Comparison of ENCODE assay signal across 16 cellular contexts in the genomic region with DNA sequence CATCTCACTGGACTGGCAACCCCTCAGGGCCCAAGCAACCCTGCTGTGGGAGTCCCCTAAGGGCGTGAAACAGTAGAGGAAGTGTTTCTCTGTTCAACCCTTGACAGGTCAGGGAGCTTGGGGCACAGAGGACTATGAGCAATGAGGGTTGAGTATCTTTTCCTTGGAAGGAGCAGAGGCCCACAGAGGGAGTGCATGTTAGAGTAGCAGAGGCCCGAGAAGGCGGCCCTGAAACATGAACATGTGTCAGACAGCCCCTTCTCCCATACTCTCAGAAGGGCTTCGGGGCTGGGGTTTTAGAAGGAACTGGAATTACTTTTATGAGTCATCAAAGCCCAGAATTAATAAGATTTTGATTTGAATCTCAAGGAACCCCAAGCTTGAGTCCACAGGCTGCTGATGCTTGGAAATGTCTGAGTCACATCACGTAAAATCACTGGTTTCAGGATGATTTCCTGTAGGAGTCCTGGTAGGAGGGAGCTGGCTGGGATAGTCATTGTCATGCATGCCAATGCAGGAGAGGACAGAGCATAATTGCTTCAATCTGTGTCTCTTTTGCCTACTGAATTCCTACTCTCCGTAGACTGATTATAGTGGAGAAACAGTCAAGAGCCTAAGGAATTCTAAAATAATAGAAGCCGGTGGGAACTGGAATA. TPM values are rescaled to one million over a fixed set of nuclear protein-coding genes. Genes with fewer than 3 reads are reported as not detected.
A peak's percentile ranks its signal among the peaks of the same experiment; 100 is the strongest.
DNase-seq lines count a peak whose midpoint lies in the region; ATAC-seq, FAIRE-seq and TF ChIP-seq lines count a peak whose summit lies in the region.
"Had no signal": no experiment of that assay in that cellular context is flagged by ENCODE, and none has a peak within 500 bp of the region (broad histone marks: within the 10 kb centered on the region; RNA-seq: fewer than 3 reads in every experiment).

No MANE protein-coding gene starts in this region.

- DNase-seq in Daoy (ENCODE audit: low read depth) (peak; percentile 68), osteocyte (ENCODE audit: extremely low spot score, unreplicated experiment) (no peak), GM19239 (ENCODE audit: insufficient read length, low spot score) (no peak), Calu3 (no peak)
- DNase-seq: activated naive CD8-positive, alpha-beta T cell treated with anti-CD3 and anti-CD28 coated beads, Interleukin-2, amount 50 U/mL, for 24 hours; CD8-positive, alpha-beta T cell; glutamatergic neuron; lower lobe of right lung; NCI-H1092 treated with DMSO at 0.1 percent for 48 hours; NCI-H69; SHP77 had no signal

- H3K9ac ChIP-seq in OCI-LY3 (ENCODE audit: low read length) = peak overlapping the region; percentile 23; the same call in 1 of the 2 replicates

- CTCF ChIA-PET in Calu3 (lab: Charles Lee) = no interaction called here

- no peak for FAIRE-seq in GM19239 (lab: Jason Lieb, UNC)

- no peaks in the 10 kb centered on the region for H4K20me1 ChIP-seq in OCI-LY3 (ENCODE audit: insufficient read depth, low read length)

- H3K27me3 ChIP-seq in OCI-LY3 (ENCODE audit: low read depth, low read length) = peaks cover 9% of the 10 kb centered on the region

- intact Hi-C loops in Calu3 (cut with micrococcal nuclease; ENCODE audit: unreplicated experiment) = no loop called here

- H3K36me3 Mint-ChIP-seq in osteocyte (ENCODE audit: unreplicated experiment) (no peaks in the 10 kb centered on the region), Calu3 (ENCODE audit: insufficient read depth, unreplicated experiment) (no peaks in the 10 kb centered on the region)
- H3K36me3 Mint-ChIP-seq: CD8-positive, alpha-beta T cell had no signal

- peak overlapping the region; percentile 74 for H3K4me2 ChIP-seq in OCI-LY3 (ENCODE audit: low read length)

- H3K4me1 Mint-ChIP-seq in osteocyte (ENCODE audit: unreplicated experiment) (peaks cover 25% of the 10 kb centered on the region), Calu3 (ENCODE audit: low read depth, unreplicated experiment) (no peaks in the 10 kb centered on the region)

- BruUV-seq in Calu3 (replicated peaks; lab: Mats Ljungman, UMichigan) = no TSS peak

- H3K79me2 ChIP-seq in OCI-LY3 (ENCODE audit: low read length) = no peaks in the 10 kb centered on the region

- peak overlapping the region; percentile 40 for H3K4me3 ChIP-seq in OCI-LY3 (ENCODE audit: low read length)
- H3K4me3 ChIP-seq: dorsolateral prefrontal cortex, lower lobe of right lung had no signal

- no peaks in the 10 kb centered on the region for H3K9me3 ChIP-seq in OCI-LY3 (ENCODE audit: insufficient read depth, low read length)
- H3K9me3 ChIP-seq: lower lobe of right lung had no signal

- H3K9me3 Mint-ChIP-seq in osteocyte (ENCODE audit: unreplicated experiment) = peaks cover 3% of the 10 kb centered on the region
- no peaks in the 10 kb centered on the region for H3K9me3 Mint-ChIP-seq in Calu3 (ENCODE audit: low read depth, unreplicated experiment)
- H3K9me3 Mint-ChIP-seq: activated naive CD8-positive, alpha-beta T cell treated with anti-CD3 and anti-CD28 coated beads, Interleukin-2, amount 50 U/mL, for 24 hours; CD8-positive, alpha-beta T cell had no signal

- 0 out of 2 replicates have a peak overlapping the region, but pooled peaks have one; percentile 38 for H2AFZ ChIP-seq in OCI-LY3 (ENCODE audit: low read depth, low read length)

- peaks cover 45% of the 10 kb centered on the region for H3K4me1 ChIP-seq in OCI-LY3 (ENCODE audit: low read length)
- H3K4me1 ChIP-seq: lower lobe of right lung had no signal

- ATAC-seq in esophagus mucosa = peak; percentile 15
- no peak for ATAC-seq in HG02981 (IDR thresholded peaks at IDR 0.05; ENCODE audit: unreplicated experiment)
- no peak for ATAC-seq in HG03460 (IDR thresholded peaks at IDR 0.05; ENCODE audit: unreplicated experiment)
- ATAC-seq: activated naive CD8-positive, alpha-beta T cell treated with anti-CD3 and anti-CD28 coated beads, Interleukin-2, amount 50 U/mL, for 24 hours; CD8-positive, alpha-beta T cell; lower lobe of right lung had no signal

- no peak overlapping the region for H3K4me3 Mint-ChIP-seq in osteocyte (ENCODE audit: unreplicated experiment)
- H3K4me3 Mint-ChIP-seq in Calu3 (ENCODE audit: low read depth, unreplicated experiment) = no peak overlapping the region
- H3K4me3 Mint-ChIP-seq: activated naive CD8-positive, alpha-beta T cell treated with anti-CD3 and anti-CD28 coated beads, Interleukin-2, amount 50 U/mL, for 24 hours; CD8-positive, alpha-beta T cell had no signal

- no peak for TF ChIP-seq CTCF in OCI-LY3 (IDR thresholded peaks at IDR 0.05; ENCODE audit: low read depth, low read length)
- TF ChIP-seq CTCF in osteocyte (IDR thresholded peaks at IDR 0.05) = no peak
- no peak for TF ChIP-seq CTCF in Calu3 (IDR thresholded peaks at IDR 0.05; ENCODE audit: unreplicated experiment)

- no peaks in the 10 kb centered on the region for H3K36me3 ChIP-seq in OCI-LY3 (replicated peaks; ENCODE audit: low read depth, low read length)
- H3K36me3 ChIP-seq: lower lobe of right lung had no signal

- H3K27ac ChIP-seq in OCI-LY3 (ENCODE audit: low read length) = peak overlapping the region; percentile 23
- H3K27ac ChIP-seq: dorsolateral prefrontal cortex, lower lobe of right lung had no signal

- H3K27ac Mint-ChIP-seq in osteocyte (ENCODE audit: unreplicated experiment) (peak overlapping the region; percentile 87), Calu3 (ENCODE audit: unreplicated experiment) (no peak overlapping the region)
- H3K27ac Mint-ChIP-seq: activated naive CD8-positive, alpha-beta T cell treated with anti-CD3 and anti-CD28 coated beads, Interleukin-2, amount 50 U/mL, for 24 hours; CD8-positive, alpha-beta T cell had no signal

- H3K27me3 Mint-ChIP-seq in osteocyte (ENCODE audit: unreplicated experiment) = no peaks in the 10 kb centered on the region
- H3K27me3 Mint-ChIP-seq in Calu3 (ENCODE audit: unreplicated experiment) = peaks cover 13% of the 10 kb centered on the region

RNA-seq across cellular contexts. Expression of gene C11orf71, which starts 22.6 kb away (rescaled TPM):
- total RNA-seq in Daoy (2014; rRNA removed; shearing (Covaris generic)) = 6.9 TPM in 2 replicates
- 2.9 TPM for total RNA-seq in esophagus mucosa
- total RNA-seq in osteocyte = 6.8 TPM in 2 replicates
- 3.8 and 6.7 TPM in 2 replicates for total RNA-seq in Calu3 (2022)

RNA-seq across cellular contexts. Expression of gene RBM7, which starts 22.7 kb away (rescaled TPM):
- 39.1 and 39.7 TPM in 2 replicates for total RNA-seq in Daoy (2014; rRNA removed; shearing (Covaris generic))
- total RNA-seq in esophagus mucosa (20.2 TPM), osteocyte (35.0 and 36.9 TPM in 2 replicates), Calu3 (2022) (22.0 and 26.4 TPM in 2 replicates)
